18 cellular contexts compared by ENCODE assay signal in genomic region chr4:23660865-23661264, GRCh38.
DNase-seq lines count a peak whose midpoint lies in the region; ATAC-seq and TF ChIP-seq lines count a peak whose summit lies in the region.
"Had no signal": no experiment of that assay in that cellular context is flagged by ENCODE, and none has a peak within 500 bp of the region (broad histone marks: within the 10 kb centered on the region; RNA-seq: fewer than 3 reads in every experiment).

No MANE protein-coding gene starts in this region.

- POLR2A ChIA-PET in SK-N-SH (lab: Yijun Ruan, JAX) (no interaction called here), A673 (lab: Charles Lee; ENCODE audit: low non-redundant PET) (no interaction called here)

- H3F3A ChIP-seq in SK-N-SH (replicated peaks; ENCODE audit: insufficient read depth), result no peaks in the 10 kb centered on the region

- H3K27ac ChIP-seq in SK-N-SH (ENCODE audit: low read depth in 2 of 2, low read length in 1 of 2) (no peak overlapping the region), VCaP (no peak overlapping the region), A673 (ENCODE audit: low read depth, low read length, poor library complexity, severe bottlenecking) (no peak overlapping the region)
- H3K27ac ChIP-seq: A549, SK-N-MC had no signal

- TF ChIP-seq CTCF in SK-N-SH (IDR thresholded peaks at IDR 0.05) (peak; percentile 17; the same call in 1 of the 2 replicates), VCaP (conservative IDR thresholded peaks at IDR 0.05) (0 out of 2 replicates have a peak, but pooled peaks have one; percentile 7), A673 (conservative IDR thresholded peaks at IDR 0.05; ENCODE audit: low read depth, low read length) (no peak)

- DNase-seq in SK-N-SH, result no peak
- peak; percentile 9 for DNase-seq in NAMALWA (ENCODE audit: low spot score)
- DNase-seq in COLO668 (lab: John Stamatoyannopoulos, UW; ENCODE audit: unreplicated experiment), result no peak
- DNase-seq in AML-193 (lab: John Stamatoyannopoulos, UW), result no peak
- no peak for DNase-seq in A673 (ENCODE audit: low spot score)
- DNase-seq: C1 segment of cervical spinal cord, GOT3, NCI-H1105 treated with DMSO at 0.1 percent for 48 hours, NCI-H187, NCI-H2227 treated with DMSO at 0.1 percent for 48 hours, NCI-H510A treated with DMSO at 0.1 percent for 48 hours, NCI-H774, Right ventricle myocardium superior, T-cell had no signal

- H3K27me3 ChIP-seq in SK-N-SH (ENCODE audit: insufficient read depth) (no peaks in the 10 kb centered on the region), A673 (replicated peaks; ENCODE audit: insufficient read depth, low read depth, low read length, poor library complexity) (no peaks in the 10 kb centered on the region)

- H3K9me2 ChIP-seq in SK-N-SH, result no peaks in the 10 kb centered on the region

- ATAC-seq in SK-N-SH treated with all-trans-retinoic acid at 6 μM for 48 hours, result no peak
- ATAC-seq: A549, T-cell had no signal

- H3K79me2 ChIP-seq in SK-N-SH (ENCODE audit: insufficient read depth), result no peaks in the 10 kb centered on the region

- no TSS peak for BruUV-seq in A673 (replicated peaks; lab: Mats Ljungman, UMichigan)

- H3K9ac ChIP-seq in SK-N-SH, result no peak overlapping the region

- TF ChIP-seq EP300 in SK-N-SH (IDR thresholded peaks at IDR 0.05; ENCODE audit: borderline replicate concordance in 1 of 2, low read depth in 1 of 2, low read length in 1 of 2), result no peak

- intact Hi-C loops in A673 (cut with micrococcal nuclease; ENCODE audit: unreplicated experiment), result no loop called here

- CTCF ChIA-PET in SK-N-SH (lab: Yijun Ruan, JAX), result interaction anchor here (0.9 kb wide), 1 partner anchor 27 kb away, joined by 5 read pairs; no protein-coding TSS in a partner anchor
- CTCF ChIA-PET in A673 (lab: Charles Lee), result no interaction called here

- H3K4me3 ChIP-seq in SK-N-SH (ENCODE audit: low read depth in 2 of 2, low read length in 1 of 2) (no peak overlapping the region), A673 (ENCODE audit: low read depth, low read length, poor library complexity, severe bottlenecking) (no peak overlapping the region)
- H3K4me3 ChIP-seq: A549, SK-N-MC had no signal

- WGBS in SK-N-SH (ENCODE audit: low lambda C conversion rate), result 0% methylated on average over 2 of the region's 2 CpGs

- no peaks in the 10 kb centered on the region for H3K4me1 ChIP-seq in SK-N-SH (ENCODE audit: control insufficient read depth in 1 of 2, insufficient read depth in 2 of 2, low read depth in 1 of 2, low read length in 1 of 2)
- H3K4me1 ChIP-seq in A673 (ENCODE audit: insufficient read depth, low read length, poor library complexity, severe bottlenecking), result no peaks in the 10 kb centered on the region
- H3K4me1 ChIP-seq: A549 had no signal

- no peaks in the 10 kb centered on the region for H3K36me3 ChIP-seq in SK-N-SH (replicated peaks in 1 of 2; ENCODE audit: control insufficient read depth in 1 of 2, insufficient read depth in 2 of 2, low read length in 1 of 2)
- no peaks in the 10 kb centered on the region for H3K36me3 ChIP-seq in A673 (ENCODE audit: insufficient read depth, low read length, poor library complexity, severe bottlenecking)

- H3K9me3 ChIP-seq in SK-N-SH, result peaks cover under 1% of the 10 kb centered on the region; the same call in 1 of the 2 replicates
- H3K9me3 ChIP-seq in A673 (ENCODE audit: low read depth, low read length, poor library complexity, severe bottlenecking), result peaks cover 20% of the 10 kb centered on the region
- H3K9me3 ChIP-seq: A549 had no signal

- H2AFZ ChIP-seq in SK-N-SH (ENCODE audit: low read depth), result no peak overlapping the region

- H4K20me1 ChIP-seq in SK-N-SH (ENCODE audit: insufficient read depth), result no peaks in the 10 kb centered on the region

- TF ChIP-seq RAD21 in SK-N-SH (IDR thresholded peaks at IDR 0.05; ENCODE audit: low read length), result no peak

- H3K4me2 ChIP-seq in SK-N-SH, result no peak overlapping the region
- H3K4me2 ChIP-seq: A549 had no signal

TF ChIP-seq in SK-N-SH, 30 proteins besides CTCF, POLR2A, EP300 and RAD21:
- TF ChIP-seq, protein P1, sequence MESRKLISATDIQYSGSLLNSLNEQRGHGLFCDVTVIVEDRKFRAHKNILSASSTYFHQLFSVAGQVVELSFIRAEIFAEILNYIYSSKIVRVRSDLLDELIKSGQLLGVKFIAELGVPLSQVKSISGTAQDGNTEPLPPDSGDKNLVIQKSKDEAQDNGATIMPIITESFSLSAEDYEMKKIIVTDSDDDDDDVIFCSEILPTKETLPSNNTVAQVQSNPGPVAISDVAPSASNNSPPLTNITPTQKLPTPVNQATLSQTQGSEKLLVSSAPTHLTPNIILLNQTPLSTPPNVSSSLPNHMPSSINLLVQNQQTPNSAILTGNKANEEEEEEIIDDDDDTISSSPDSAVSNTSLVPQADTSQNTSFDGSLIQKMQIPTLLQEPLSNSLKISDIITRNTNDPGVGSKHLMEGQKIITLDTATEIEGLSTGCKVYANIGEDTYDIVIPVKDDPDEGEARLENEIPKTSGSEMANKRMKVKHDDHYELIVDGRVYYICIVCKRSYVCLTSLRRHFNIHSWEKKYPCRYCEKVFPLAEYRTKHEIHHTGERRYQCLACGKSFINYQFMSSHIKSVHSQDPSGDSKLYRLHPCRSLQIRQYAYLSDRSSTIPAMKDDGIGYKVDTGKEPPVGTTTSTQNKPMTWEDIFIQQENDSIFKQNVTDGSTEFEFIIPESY (IDR thresholded peaks at IDR 0.05; ENCODE audit: borderline replicate concordance, low read depth), result no peak
- TF ChIP-seq YY1 (IDR thresholded peaks at IDR 0.05; ENCODE audit: low read depth) (no peak), TCF12 (IDR thresholded peaks at IDR 0.05) (no peak), NFIC (IDR thresholded peaks at IDR 0.05; ENCODE audit: borderline replicate concordance) (no peak), GATA2 (CRISPR knock-in tag; IDR thresholded peaks at IDR 0.05) (no peak), RXRA (IDR thresholded peaks at IDR 0.05; ENCODE audit: borderline replicate concordance, low read depth) (no peak)

TF ChIP-seq in SK-N-SH treated with all-trans-retinoic acid at 6 μM for 48 hours, 23 proteins besides CTCF, POLR2A, EP300 and RAD21 (continues in another document):
- no peak for TF ChIP-seq ZFP3 (CRISPR knock-in tag; IDR thresholded peaks at IDR 0.05)
- TF ChIP-seq CSDC2 (CRISPR knock-in tag; IDR thresholded peaks at IDR 0.05), result no peak
- no peak for TF ChIP-seq TCF4 (CRISPR knock-in tag; IDR thresholded peaks at IDR 0.05; ENCODE audit: borderline replicate concordance)
- no peak for TF ChIP-seq ZC3H10 (CRISPR knock-in tag; IDR thresholded peaks at IDR 0.05)
- TF ChIP-seq, protein P2, sequence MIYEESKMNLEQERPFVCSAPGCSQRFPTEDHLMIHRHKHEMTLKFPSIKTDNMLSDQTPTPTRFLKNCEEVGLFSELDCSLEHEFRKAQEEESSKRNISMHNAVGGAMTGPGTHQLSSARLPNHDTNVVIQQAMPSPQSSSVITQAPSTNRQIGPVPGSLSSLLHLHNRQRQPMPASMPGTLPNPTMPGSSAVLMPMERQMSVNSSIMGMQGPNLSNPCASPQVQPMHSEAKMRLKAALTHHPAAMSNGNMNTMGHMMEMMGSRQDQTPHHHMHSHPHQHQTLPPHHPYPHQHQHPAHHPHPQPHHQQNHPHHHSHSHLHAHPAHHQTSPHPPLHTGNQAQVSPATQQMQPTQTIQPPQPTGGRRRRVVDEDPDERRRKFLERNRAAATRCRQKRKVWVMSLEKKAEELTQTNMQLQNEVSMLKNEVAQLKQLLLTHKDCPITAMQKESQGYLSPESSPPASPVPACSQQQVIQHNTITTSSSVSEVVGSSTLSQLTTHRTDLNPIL (CRISPR knock-in tag; IDR thresholded peaks at IDR 0.05; ENCODE audit: low read depth), result no peak
- TF ChIP-seq GLIS3 (CRISPR knock-in tag; IDR thresholded peaks at IDR 0.05), result no peak
- TF ChIP-seq PATZ1 (CRISPR knock-in tag; IDR thresholded peaks at IDR 0.05; ENCODE audit: borderline replicate concordance), result no peak
- TF ChIP-seq CSRNP3 (CRISPR knock-in tag; IDR thresholded peaks at IDR 0.05), result no peak
- TF ChIP-seq ZFP30 (CRISPR knock-in tag; IDR thresholded peaks at IDR 0.05), result no peak
